Comparison of ENCODE assay signal across 1 cellular context in genomic region chr5:138464388-138465287, GRCh38.
TF ChIP-seq lines count a peak whose summit lies in the region.

No MANE protein-coding gene starts in this region.

TF ChIP-seq in GM12878, 131 proteins besides CTCF, POLR2A, EP300 and RAD21 (continued from another document and continues in another):
- TF ChIP-seq ZBTB33 (IDR thresholded peaks at IDR 0.05): peak; percentile 100
- TF ChIP-seq ZNF687 (IDR thresholded peaks at IDR 0.05): no peak; the same call in 1 of the 2 replicates
- peak; percentile 86 for TF ChIP-seq NR2F1 (conservative IDR thresholded peaks at IDR 0.05)
- peak; percentile 84 to 90 for TF ChIP-seq IKZF2 (IDR thresholded peaks at IDR 0.05)
- TF ChIP-seq SPI1 (IDR thresholded peaks at IDR 0.05; ENCODE audit: borderline replicate concordance, insufficient read depth, low read depth, low read length): no peak
- TF ChIP-seq TCF3 (IDR thresholded peaks at IDR 0.05; ENCODE audit: borderline replicate concordance, insufficient read depth, low read depth, low read length): 0 out of 2 replicates have a peak, but pooled peaks have one; percentile 59
- no peak for TF ChIP-seq PBX3 (IDR thresholded peaks at IDR 0.05; ENCODE audit: insufficient replicate concordance, low read depth, low read length)
- TF ChIP-seq NKRF (conservative IDR thresholded peaks at IDR 0.05): peak; percentile 86; the same call in 1 of the 2 replicates
- no peak for TF ChIP-seq CBX5 (IDR thresholded peaks at IDR 0.05; ENCODE audit: low read depth)
- TF ChIP-seq ZNF592 (IDR thresholded peaks at IDR 0.05): no peak
- peak; percentile 90; the same call in 1 of the 2 replicates for TF ChIP-seq SMARCA5 (IDR thresholded peaks at IDR 0.05)
- TF ChIP-seq POU2F2 (IDR thresholded peaks at IDR 0.05; ENCODE audit: borderline replicate concordance, low read depth, low read length): peak; percentile 8; the same call in 1 of the 3 replicates
- TF ChIP-seq ZNF274 (IDR thresholded peaks at IDR 0.05; ENCODE audit: insufficient read depth, insufficient read length): no peak
- no peak for TF ChIP-seq RFX5 (IDR thresholded peaks at IDR 0.05; ENCODE audit: low read depth, low read length)
- no peak for TF ChIP-seq MAX (IDR thresholded peaks at IDR 0.05; ENCODE audit: low read depth, low read length)
- TF ChIP-seq MYC (IDR thresholded peaks at IDR 0.05; ENCODE audit: insufficient read depth, insufficient read length, insufficient replicate concordance, low read length, severe bottlenecking): no peak
- TF ChIP-seq CHD1 (IDR thresholded peaks at IDR 0.05; ENCODE audit: low read depth, low read length): no peak; the same call in 1 of the 2 replicates
- TF ChIP-seq SIN3A (IDR thresholded peaks at IDR 0.05; ENCODE audit: low read depth, low read length): 0 out of 2 replicates have a peak, but pooled peaks have one; percentile 26
- TF ChIP-seq WRNIP1 (IDR thresholded peaks at IDR 0.05; ENCODE audit: borderline replicate concordance, low read depth, low read length): no peak
- TF ChIP-seq HDAC6 (IDR thresholded peaks at IDR 0.05; ENCODE audit: unreplicated experiment): no peak
- peak; percentile 86 for TF ChIP-seq NBN (IDR thresholded peaks at IDR 0.05)
- no peak for TF ChIP-seq SIX5 (IDR thresholded peaks at IDR 0.05; ENCODE audit: low read depth, low read length, severe bottlenecking)
- no peak for TF ChIP-seq BCLAF1 (IDR thresholded peaks at IDR 0.05)
- TF ChIP-seq SP1 (IDR thresholded peaks at IDR 0.05; ENCODE audit: low read depth, low read length): peak; percentile 5
- no peak for TF ChIP-seq KLF5 (IDR thresholded peaks at IDR 0.05; ENCODE audit: partially characterized antibody)
- no peak for TF ChIP-seq YY1 (IDR thresholded peaks at IDR 0.05; ENCODE audit: low read depth, low read length)
- TF ChIP-seq RCOR1 (conservative IDR thresholded peaks at IDR 0.05; ENCODE audit: low read depth, low read length): no peak
- TF ChIP-seq SUPT20H (IDR thresholded peaks at IDR 0.05; ENCODE audit: borderline replicate concordance, control insufficient read depth, low read depth, low read length): no peak
- peak; percentile 60 for TF ChIP-seq SREBF1 (IDR thresholded peaks at IDR 0.05; ENCODE audit: low read length)
- TF ChIP-seq RBBP5 (conservative IDR thresholded peaks at IDR 0.05): no peak
- TF ChIP-seq ZNF24 (IDR thresholded peaks at IDR 0.05): no peak
- no peak for TF ChIP-seq HSF1 (IDR thresholded peaks at IDR 0.05; ENCODE audit: low read depth, low read length)
- peak; percentile 80; the same call in 1 of the 2 replicates for TF ChIP-seq LARP7 (IDR thresholded peaks at IDR 0.05)
- TF ChIP-seq MEF2A (IDR thresholded peaks at IDR 0.05; ENCODE audit: insufficient read depth, low read depth, low read length): no peak
- no peak for TF ChIP-seq E2F8 (IDR thresholded peaks at IDR 0.05; ENCODE audit: low read depth, partially characterized antibody)
- peak; percentile 67 for TF ChIP-seq BACH1 (IDR thresholded peaks at IDR 0.05; ENCODE audit: borderline replicate concordance)
- peak; percentile 52; the same call in 1 of the 2 replicates for TF ChIP-seq ZNF217 (IDR thresholded peaks at IDR 0.05)
